ENCODE assay signal across 8 cellular contexts in genomic region chr12:44875417-44875953, GRCh38. TPM values are rescaled to one million over a fixed set of nuclear protein-coding genes. Genes with fewer than 3 reads are reported as not detected.
A peak's percentile ranks its signal among the peaks of the same experiment; 100 is the strongest.
DNase-seq lines count a peak whose midpoint lies in the region; ATAC-seq and TF ChIP-seq lines count a peak whose summit lies in the region.

No MANE protein-coding gene starts in this region.

- H3K9ac ChIP-seq in NT2/D1 (ENCODE audit: insufficient read length, low read depth): peak overlapping the region; percentile 76
- no peak overlapping the region for H3K9ac ChIP-seq in liver (ENCODE audit: low read depth in 1 of 2, low read length in 2 of 2)

- H3K9me3 Mint-ChIP-seq in MCF 10A (ENCODE audit: unreplicated experiment): no peaks in the 10 kb centered on the region

- no peak overlapping the region for H3K27ac Mint-ChIP-seq in MCF 10A (ENCODE audit: low read depth, unreplicated experiment)

- TF ChIP-seq CTCF in MCF 10A (IDR thresholded peaks at IDR 0.05; ENCODE audit: unreplicated experiment) (no peak), liver (IDR thresholded peaks at IDR 0.05; ENCODE audit: low read depth, low read length, missing input control) (no peak)

- H3K27me3 ChIP-seq in NT2/D1 (ENCODE audit: insufficient read depth, insufficient read length) (peaks cover 21% of the 10 kb centered on the region), liver (ENCODE audit: control insufficient read depth in 4 of 4, insufficient read depth in 4 of 4, low read length in 3 of 4) (peaks cover 0 to 7% (median 3%) of the 10 kb centered on the region in 4 donors)

- no peak for TF ChIP-seq RAD21 in liver (IDR thresholded peaks at IDR 0.05)

- peak overlapping the region; percentile 50 for H3K4me3 Mint-ChIP-seq in MCF 10A (ENCODE audit: unreplicated experiment)

- BruUV-seq in MCF 10A (replicated peaks; lab: Mats Ljungman, UMichigan): no TSS peak

- intact Hi-C loops in MCF 10A (cut with micrococcal nuclease): no loop called here

- no peaks in the 10 kb centered on the region for H3K36me3 ChIP-seq in NT2/D1 (ENCODE audit: insufficient read depth, insufficient read length, low read length)
- H3K36me3 ChIP-seq in liver (ENCODE audit: control insufficient read depth in 4 of 4, insufficient read depth in 3 of 4, low read depth in 1 of 4, low read length in 3 of 4): no peaks in the 10 kb centered on the region

- no peak overlapping the region for H3K27ac ChIP-seq in liver (ENCODE audit: low read depth in 1 of 2, low read length in 2 of 2)

- no peak for ATAC-seq in HG02571 (IDR thresholded peaks at IDR 0.05; ENCODE audit: unreplicated experiment)

- no peaks in the 10 kb centered on the region for H3K4me1 ChIP-seq in NT2/D1 (ENCODE audit: insufficient read depth, insufficient read length)
- H3K4me1 ChIP-seq in liver (ENCODE audit: control insufficient read depth in 4 of 4, insufficient read depth in 4 of 4, low read length in 3 of 4): peaks cover 11 to 22% (median 20%) of the 10 kb centered on the region in 4 donors

- 2% methylated on average over 27 of the region's 27 CpGs for WGBS in liver

- H3K36me3 Mint-ChIP-seq in MCF 10A (ENCODE audit: insufficient read depth, unreplicated experiment): no peaks in the 10 kb centered on the region

- H3K9me3 ChIP-seq in NT2/D1 (ENCODE audit: insufficient read depth, low read length): no peaks in the 10 kb centered on the region
- H3K9me3 ChIP-seq in liver (ENCODE audit: control insufficient read depth in 4 of 4, low read length in 3 of 4): no peaks in the 10 kb centered on the region

- H3K4me1 Mint-ChIP-seq in MCF 10A (ENCODE audit: insufficient read depth, unreplicated experiment): peaks cover 9% of the 10 kb centered on the region

- POLR2A ChIA-PET in MCF 10A (lab: Yijun Ruan, JAX): no interaction called here

- CTCF ChIA-PET in MCF 10A (lab: Yijun Ruan, JAX): no interaction called here

- peak; percentile 2 for DNase-seq in stimulated activated CD4-positive, alpha-beta T cell treated with anti-CD3 and anti-CD28 coated beads, Interleukin-12 subunit alpha, Interleukin-12 subunit beta, amount 100 ng/mL, for 4 hours
- DNase-seq in stimulated activated CD4-positive, alpha-beta T cell treated with anti-CD3 and anti-CD28 coated beads, Interleukin-2, amount 100 ng/mL, for 48 hours: no peak
- peak; percentile 15 for DNase-seq in NT2/D1 (ENCODE audit: low read depth, low spot score)
- no peak for DNase-seq in MCF 10A (ENCODE audit: unreplicated experiment)
- peak; percentile 37 for DNase-seq in superior temporal gyrus (ENCODE audit: extremely low spot score)
- no peak for DNase-seq in H4 (ENCODE audit: low spot score)

- H3K4me3 ChIP-seq in NT2/D1 (ENCODE audit: insufficient read length, low read depth): peak overlapping the region; percentile 54
- peak overlapping the region in 2 of 3 donors; percentile 29 to 68 for H3K4me3 ChIP-seq in liver (ENCODE audit: low read depth in 1 of 3, low read length in 3 of 3)

- H3K27me3 Mint-ChIP-seq in MCF 10A (ENCODE audit: insufficient read depth, unreplicated experiment): peaks cover 99% of the 10 kb centered on the region

TF ChIP-seq in liver, 16 proteins besides CTCF, POLR2A, EP300 and RAD21:
- no peak for TF ChIP-seq GABPA (IDR thresholded peaks at IDR 0.05 in 1 of 2, conservative IDR thresholded peaks at IDR 0.05 in 1 of 2)
- no peak for TF ChIP-seq JUND (IDR thresholded peaks at IDR 0.05)
- TF ChIP-seq YY1 (IDR thresholded peaks at IDR 0.05): no peak
- no peak for TF ChIP-seq FOXA1 (IDR thresholded peaks at IDR 0.05)
- no peak for TF ChIP-seq SP1 (IDR thresholded peaks at IDR 0.05)
- TF ChIP-seq TAF1 (conservative IDR thresholded peaks at IDR 0.05): no peak
- TF ChIP-seq RXRA (IDR thresholded peaks at IDR 0.05): no peak
- TF ChIP-seq HNF4G (IDR thresholded peaks at IDR 0.05): no peak
- no peak for TF ChIP-seq FOXA2 (IDR thresholded peaks at IDR 0.05)
- no peak for TF ChIP-seq NR2F2 (IDR thresholded peaks at IDR 0.05)
- no peak for TF ChIP-seq REST (IDR thresholded peaks at IDR 0.05)

RNA-seq across cellular contexts. Expression of gene NELL2, which starts 0.6 kb away (rescaled TPM):
- total RNA-seq in MCF 10A (2022) (not detected in 2 replicates), liver (under 1 TPM; 0.17 to 0.42 TPM)
- polyA plus RNA-seq in liver: under 1 TPM in 1 of 2 donors, not detected in 1; 0.09 TPM
- total RNA-seq in H4 (2014; rRNA removed; shearing (Covaris generic)): 6.7 and 9.2 TPM in 2 replicates

Comparison
In these comparisons a context has a peak if more than half of its experiments do, and no peak if none do; other contexts are left out.
1. DNase-seq: peak in stimulated activated CD4-positive, alpha-beta T cell treated with anti-CD3 and anti-CD28 coated beads, Interleukin-12 subunit alpha, Interleukin-12 subunit beta, amount 100 ng/mL, for 4 hours (single experiment), NT2/D1 (single experiment) and superior temporal gyrus (single experiment); none in stimulated activated CD4-positive, alpha-beta T cell treated with anti-CD3 and anti-CD28 coated beads, Interleukin-2, amount 100 ng/mL, for 48 hours (0 of 2), MCF 10A (single experiment) and H4 (single experiment).